Comparison of ENCODE assay signal across 1 cellular context in the genomic region with DNA sequence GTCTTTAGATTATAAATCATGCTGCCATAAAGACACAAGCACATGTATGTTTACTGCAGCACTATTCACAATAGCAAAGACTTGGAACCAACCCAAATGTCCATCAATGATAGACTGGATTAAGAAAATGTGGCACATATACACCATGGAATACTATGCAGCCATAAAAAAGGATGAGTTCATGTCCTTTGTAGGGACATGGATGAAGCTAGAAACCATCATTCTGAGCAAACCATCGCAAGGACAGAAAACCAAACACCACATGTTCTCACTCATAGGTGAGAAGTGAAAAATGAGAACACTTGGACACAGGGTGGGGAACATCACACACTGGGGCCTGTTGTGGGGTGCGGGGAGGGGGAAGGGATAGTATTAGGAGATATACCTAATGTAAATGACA. TPM values are rescaled to one million over a fixed set of nuclear protein-coding genes. Genes with fewer than 3 reads are reported as not detected.
"Had no signal": no experiment of that assay in that cellular context is flagged by ENCODE, and none has a peak within 500 bp of the region (broad histone marks: within the 10 kb centered on the region; RNA-seq: fewer than 3 reads in every experiment).

No MANE protein-coding gene starts in this region.

RNA-seq across cellular contexts. Expression of gene GJB2, which starts 39.4 kb away (rescaled TPM):
- total RNA-seq: G401 had no signal
